In genomic region chr19:6460099-6460884, GRCh38 we compare ENCODE assay signal across 8 cellular contexts. TPM values are rescaled to one million over a fixed set of nuclear protein-coding genes. Genes with fewer than 3 reads are reported as not detected.
DNase-seq lines count a peak whose midpoint lies in the region; ATAC-seq and TF ChIP-seq lines count a peak whose summit lies in the region.

No MANE protein-coding gene starts in this region.

- peaks cover 2% of the 10 kb centered on the region for H3K9me3 Mint-ChIP-seq in activated T-cell treated with anti-CD3 and anti-CD28 coated beads, Interleukin-2, amount 50 U/mL, for 24 hours

- H3K27ac Mint-ChIP-seq in activated T-cell treated with anti-CD3 and anti-CD28 coated beads, Interleukin-2, amount 50 U/mL, for 24 hours, result peak overlapping the region; percentile 88

- peaks cover 27% of the 10 kb centered on the region for H3K4me1 Mint-ChIP-seq in activated T-cell treated with anti-CD3 and anti-CD28 coated beads, Interleukin-2, amount 50 U/mL, for 24 hours (ENCODE audit: low read depth)

- H3K27ac ChIP-seq in esophagus muscularis mucosa (replicated peaks in 1 of 4), result peak overlapping the region; percentile 74 to 91 (median 88)
- peak overlapping the region; percentile 45 for H3K27ac ChIP-seq in muscle layer of duodenum (ENCODE audit: low read length)

- H3K4me1 ChIP-seq in esophagus muscularis mucosa (peaks cover 11 to 36% (median 28%) of the 10 kb centered on the region in 4 donors), muscle layer of duodenum (ENCODE audit: control insufficient read depth in 1 of 2, insufficient read depth in 2 of 2, low read length in 2 of 2) (peaks cover 0 to 15% of the 10 kb centered on the region in 2 donors)

- DNase-seq in DMS153 treated with DMSO at 0.1 percent for 48 hours (lab: John Stamatoyannopoulos, UW; ENCODE audit: unreplicated experiment), result peak; percentile 91
- DNase-seq in OCI-M2 (lab: John Stamatoyannopoulos, UW; ENCODE audit: unreplicated experiment), result peak; percentile 33
- peak; percentile 96 for DNase-seq in activated T-cell treated with anti-CD3 and anti-CD28 coated beads, Interleukin-2, amount 50 U/mL, for 24 hours
- DNase-seq in esophagus muscularis mucosa (ENCODE audit: extremely low spot score), result peak; percentile 98
- peak; percentile 94 for DNase-seq in stimulated activated CD8-positive, alpha-beta memory T cell treated with anti-CD3 and anti-CD28 coated beads, Interleukin-7, amount 100 ng/mL, for 4 hours (ENCODE audit: low read depth in 2 of 2)

- intact Hi-C loops in esophagus muscularis mucosa (cut with DNase I), result no loop called here

- TF ChIP-seq EP300 in Ishikawa (IDR thresholded peaks at IDR 0.05; ENCODE audit: borderline replicate concordance), result 0 out of 2 replicates have a peak, but pooled peaks have one; percentile 17
- TF ChIP-seq EP300 in esophagus muscularis mucosa (IDR thresholded peaks at IDR 0.05), result no peak

- peak; percentile 62 for ATAC-seq in GM21529 (IDR thresholded peaks at IDR 0.05; ENCODE audit: unreplicated experiment)

- H3K27me3 ChIP-seq in esophagus muscularis mucosa, result peaks cover 0 to 31% (median 14%) of the 10 kb centered on the region in 4 donors
- H3K27me3 ChIP-seq in muscle layer of duodenum (ENCODE audit: low read depth, low read length), result peaks cover 3% of the 10 kb centered on the region

- peak overlapping the region; percentile 82 for H3K4me3 Mint-ChIP-seq in activated T-cell treated with anti-CD3 and anti-CD28 coated beads, Interleukin-2, amount 50 U/mL, for 24 hours

- TF ChIP-seq RAD21 in Ishikawa (IDR thresholded peaks at IDR 0.05; ENCODE audit: low read depth), result peak; percentile 34

- no peak for TF ChIP-seq POLR2A in esophagus muscularis mucosa (IDR thresholded peaks at IDR 0.05; ENCODE audit: low read depth)

- H3K27me3 Mint-ChIP-seq in activated T-cell treated with anti-CD3 and anti-CD28 coated beads, Interleukin-2, amount 50 U/mL, for 24 hours, result no peaks in the 10 kb centered on the region

- peak overlapping the region; percentile 66 to 97 (median 90) for H3K4me3 ChIP-seq in esophagus muscularis mucosa
- H3K4me3 ChIP-seq in muscle layer of duodenum (ENCODE audit: low read depth in 1 of 2, low read length in 2 of 2), result peak overlapping the region; percentile 81 to 84

- WGBS in esophagus muscularis mucosa, result under 1% methylated on average over 44 of the region's 57 CpGs

- H3K36me3 ChIP-seq in esophagus muscularis mucosa, result peaks cover 6 to 23% (median 13%) of the 10 kb centered on the region in 4 donors
- H3K36me3 ChIP-seq in muscle layer of duodenum (ENCODE audit: control insufficient read depth in 1 of 2, insufficient read depth in 2 of 2, low read length in 2 of 2), result peaks cover 0 to 15% of the 10 kb centered on the region in 2 donors

- no peaks in the 10 kb centered on the region for H3K9me3 ChIP-seq in esophagus muscularis mucosa
- H3K9me3 ChIP-seq in muscle layer of duodenum (ENCODE audit: control insufficient read depth in 1 of 2, low read length in 2 of 2), result no peaks in the 10 kb centered on the region

- H3K36me3 Mint-ChIP-seq in activated T-cell treated with anti-CD3 and anti-CD28 coated beads, Interleukin-2, amount 50 U/mL, for 24 hours (ENCODE audit: low read depth), result peaks cover 13% of the 10 kb centered on the region

- TF ChIP-seq CTCF in esophagus muscularis mucosa (IDR thresholded peaks at IDR 0.05), result peak; percentile 57 to 69 (median 65)

TF ChIP-seq in Ishikawa, 13 proteins besides CTCF, POLR2A, EP300 and RAD21:
- no peak for TF ChIP-seq TAF1 (IDR thresholded peaks at IDR 0.05; ENCODE audit: low read depth)
- no peak for TF ChIP-seq EGR1 (IDR thresholded peaks at IDR 0.05)
- TF ChIP-seq TCF12 (IDR thresholded peaks at IDR 0.05; ENCODE audit: low read depth), result peak; percentile 55
- TF ChIP-seq, protein P1, sequence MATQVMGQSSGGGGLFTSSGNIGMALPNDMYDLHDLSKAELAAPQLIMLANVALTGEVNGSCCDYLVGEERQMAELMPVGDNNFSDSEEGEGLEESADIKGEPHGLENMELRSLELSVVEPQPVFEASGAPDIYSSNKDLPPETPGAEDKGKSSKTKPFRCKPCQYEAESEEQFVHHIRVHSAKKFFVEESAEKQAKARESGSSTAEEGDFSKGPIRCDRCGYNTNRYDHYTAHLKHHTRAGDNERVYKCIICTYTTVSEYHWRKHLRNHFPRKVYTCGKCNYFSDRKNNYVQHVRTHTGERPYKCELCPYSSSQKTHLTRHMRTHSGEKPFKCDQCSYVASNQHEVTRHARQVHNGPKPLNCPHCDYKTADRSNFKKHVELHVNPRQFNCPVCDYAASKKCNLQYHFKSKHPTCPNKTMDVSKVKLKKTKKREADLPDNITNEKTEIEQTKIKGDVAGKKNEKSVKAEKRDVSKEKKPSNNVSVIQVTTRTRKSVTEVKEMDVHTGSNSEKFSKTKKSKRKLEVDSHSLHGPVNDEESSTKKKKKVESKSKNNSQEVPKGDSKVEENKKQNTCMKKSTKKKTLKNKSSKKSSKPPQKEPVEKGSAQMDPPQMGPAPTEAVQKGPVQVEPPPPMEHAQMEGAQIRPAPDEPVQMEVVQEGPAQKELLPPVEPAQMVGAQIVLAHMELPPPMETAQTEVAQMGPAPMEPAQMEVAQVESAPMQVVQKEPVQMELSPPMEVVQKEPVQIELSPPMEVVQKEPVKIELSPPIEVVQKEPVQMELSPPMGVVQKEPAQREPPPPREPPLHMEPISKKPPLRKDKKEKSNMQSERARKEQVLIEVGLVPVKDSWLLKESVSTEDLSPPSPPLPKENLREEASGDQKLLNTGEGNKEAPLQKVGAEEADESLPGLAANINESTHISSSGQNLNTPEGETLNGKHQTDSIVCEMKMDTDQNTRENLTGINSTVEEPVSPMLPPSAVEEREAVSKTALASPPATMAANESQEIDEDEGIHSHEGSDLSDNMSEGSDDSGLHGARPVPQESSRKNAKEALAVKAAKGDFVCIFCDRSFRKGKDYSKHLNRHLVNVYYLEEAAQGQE (IDR thresholded peaks at IDR 0.05; ENCODE audit: low read depth), result no peak
- TF ChIP-seq CREB1 (IDR thresholded peaks at IDR 0.05; ENCODE audit: low read depth), result no peak
- TF ChIP-seq NFIC (IDR thresholded peaks at IDR 0.05), result peak; percentile 43
- TF ChIP-seq, protein P2, sequence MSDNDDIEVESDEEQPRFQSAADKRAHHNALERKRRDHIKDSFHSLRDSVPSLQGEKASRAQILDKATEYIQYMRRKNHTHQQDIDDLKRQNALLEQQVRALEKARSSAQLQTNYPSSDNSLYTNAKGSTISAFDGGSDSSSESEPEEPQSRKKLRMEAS (IDR thresholded peaks at IDR 0.05), result peak; percentile 58
- peak; percentile 61 for TF ChIP-seq YY1 (IDR thresholded peaks at IDR 0.05; ENCODE audit: low read depth)
- TF ChIP-seq CEBPB (IDR thresholded peaks at IDR 0.05), result no peak
- peak; percentile 80 for TF ChIP-seq TEAD4 (IDR thresholded peaks at IDR 0.05)
- TF ChIP-seq, protein P3, sequence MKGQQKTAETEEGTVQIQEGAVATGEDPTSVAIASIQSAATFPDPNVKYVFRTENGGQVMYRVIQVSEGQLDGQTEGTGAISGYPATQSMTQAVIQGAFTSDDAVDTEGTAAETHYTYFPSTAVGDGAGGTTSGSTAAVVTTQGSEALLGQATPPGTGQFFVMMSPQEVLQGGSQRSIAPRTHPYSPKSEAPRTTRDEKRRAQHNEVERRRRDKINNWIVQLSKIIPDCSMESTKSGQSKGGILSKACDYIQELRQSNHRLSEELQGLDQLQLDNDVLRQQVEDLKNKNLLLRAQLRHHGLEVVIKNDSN (IDR thresholded peaks at IDR 0.05), result 0 out of 2 replicates have a peak, but pooled peaks have one; percentile 12
- TF ChIP-seq ZBTB7A (IDR thresholded peaks at IDR 0.05; ENCODE audit: low read depth), result peak; percentile 97

RNA-seq across cellular contexts. Expression of gene SLC25A23, which starts 0.7 kb away (rescaled TPM):
- 100 to 1,000 TPM; 215 to 412 (median 315) TPM for total RNA-seq in esophagus muscularis mucosa

RNA-seq across cellular contexts. Expression of gene CRB3, which starts 3.8 kb away (rescaled TPM):
- total RNA-seq in esophagus muscularis mucosa, result 1 to 10 TPM in 3 of 4 donors, not detected in 1; 1.8 to 2.7 (median 2.4) TPM

RNA-seq across cellular contexts. Expression of gene DENND1C, which starts 21.3 kb away (rescaled TPM):
- total RNA-seq in esophagus muscularis mucosa, result 1 to 10 TPM in 2 of 4 donors, under 1 TPM in 2; 0.13 to 2.8 (median 1.1) TPM

RNA-seq across cellular contexts. Expression of gene SLC25A41, which starts 26.7 kb away (rescaled TPM):
- total RNA-seq in esophagus muscularis mucosa, result 1 to 10 TPM in 1 of 4 donors, under 1 TPM in 2, not detected in 1; 0.32 to 2.4 (median 0.66) TPM

RNA-seq across cellular contexts. Expression of gene KHSRP, which starts 35.7 kb away (rescaled TPM):
- total RNA-seq in esophagus muscularis mucosa, result 100 to 1,000 TPM; 105 to 202 (median 148) TPM

Comparison
In these comparisons a context has a peak if more than half of its experiments do, and no peak if none do; other contexts are left out.
1. Peak in every context shown above with its lines: DNase-seq, ATAC-seq, H3K4me3 ChIP-seq and H3K27ac ChIP-seq.
2. DNase-seq: peak in every context shown above with its lines; median percentile 98 in esophagus muscularis mucosa; 96 in activated T-cell treated with anti-CD3 and anti-CD28 coated beads, Interleukin-2, amount 50 U/mL, for 24 hours; 94 in stimulated activated CD8-positive, alpha-beta memory T cell treated with anti-CD3 and anti-CD28 coated beads, Interleukin-7, amount 100 ng/mL, for 4 hours; 91 in DMS153 treated with DMSO at 0.1 percent for 48 hours; 33 in OCI-M2.